In the genomic region with DNA sequence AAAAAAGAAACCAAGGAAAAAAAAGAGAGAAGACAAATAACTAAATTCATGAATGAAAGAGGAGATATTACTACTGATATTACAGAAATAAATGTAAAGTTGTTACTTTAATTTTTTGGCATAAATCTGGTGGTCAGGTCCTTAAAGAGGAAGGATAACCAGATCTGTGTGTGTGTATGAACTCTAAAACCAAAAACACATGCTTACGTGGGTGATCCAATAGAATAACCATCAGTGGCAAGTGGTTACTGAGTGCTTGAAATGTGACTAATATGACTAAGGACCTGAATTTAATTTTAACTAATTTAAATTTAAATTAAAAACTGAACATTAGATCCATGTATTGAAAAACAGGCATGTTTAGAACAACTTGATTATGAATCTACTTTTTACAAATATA, we compare ENCODE assay signal across 24 cellular contexts. TPM values are rescaled to one million over a fixed set of nuclear protein-coding genes. Genes with fewer than 3 reads are reported as not detected.
"Had no signal": no experiment of that assay in that cellular context is flagged by ENCODE, and none has a peak within 500 bp of the region (broad histone marks: within the 10 kb centered on the region; RNA-seq: fewer than 3 reads in every experiment).

No MANE protein-coding gene starts in this region.

- H3K36me3 ChIP-seq: colonic mucosa, esophagus squamous epithelium, gastroesophageal sphincter, heart left ventricle, left lung, lower lobe of right lung had no signal

- H3K27me3 ChIP-seq: colonic mucosa, esophagus squamous epithelium, foreskin keratinocyte, gastroesophageal sphincter, heart left ventricle, hepatocyte, left lung had no signal

- H3K79me2 ChIP-seq: hepatocyte had no signal

- H3K4me2 ChIP-seq: hepatocyte had no signal

- DNase-seq: colonic mucosa; cortex of kidney; effector CD8-positive, alpha-beta T cell; effector memory CD8-positive, alpha-beta T cell; endodermal cell; erythroblast; esophagus squamous epithelium; foreskin keratinocyte; heart left ventricle; hypothalamus; immature natural killer cell; left cardiac atrium; left lung; left ventricle myocardium superior; lower lobe of right lung; mesenchymal stem cell; mucosa of descending colon; naive B cell had no signal

- H3K4me1 ChIP-seq: colonic mucosa, gastroesophageal sphincter, heart left ventricle had no signal

- H2AFZ ChIP-seq: hepatocyte had no signal

- H3K9me3 ChIP-seq: colonic mucosa, lower lobe of right lung, mucosa of descending colon had no signal

- ATAC-seq: effector memory CD8-positive, alpha-beta T cell; esophagus mucosa; foreskin keratinocyte; gastroesophageal sphincter; heart left ventricle; left cardiac atrium; left ventricle myocardium superior; lower lobe of right lung; mucosa of descending colon had no signal

- H3K27ac ChIP-seq: colonic mucosa, foreskin keratinocyte, gastroesophageal sphincter, heart left ventricle, lower lobe of right lung had no signal

- H3K4me3 ChIP-seq: colonic mucosa, esophagus squamous epithelium, gastroesophageal sphincter, heart left ventricle, hepatocyte, left lung, lower lobe of right lung, mucosa of descending colon had no signal

RNA-seq across cellular contexts. Expression of a gene that starts 10.3 kb away (rescaled TPM):
- total RNA-seq: dermis microvascular lymphatic vessel endothelial cell, frontal cortex, lung microvascular endothelial cell had no signal
